ENCODE assay signal across 8 cellular contexts in genomic region chr19:1438035-1438932, GRCh38. TPM values are rescaled to one million over a fixed set of nuclear protein-coding genes. Genes with fewer than 3 reads are reported as not detected.
DNase-seq lines count a peak whose midpoint lies in the region; ATAC-seq, FAIRE-seq and TF ChIP-seq lines count a peak whose summit lies in the region.

RPS15 (plus strand) TSS chr19:1438396; CDS start chr19:1438426, 30 bp downstream.

- in situ Hi-C loops in GM13976 (cut with MboI; ENCODE audit: low sequenced_read_pairs, unreplicated experiment): no loop called here

- intact Hi-C loops in left ventricle myocardium superior (cut with micrococcal nuclease): no loop called here

- peak; percentile 74 for FAIRE-seq in urothelium cell line (lab: Jason Lieb, UNC)

- ATAC-seq in HG02884 (IDR thresholded peaks at IDR 0.05; ENCODE audit: unreplicated experiment) (peak; percentile 79), left ventricle myocardium superior (peak; percentile 92)

- TF ChIP-seq CTCF in GM13976 (IDR thresholded peaks at IDR 0.05; ENCODE audit: borderline replicate concordance, control extremely low read depth, extremely low read depth, insufficient read depth, missing control alignments): peak; percentile 98

- DNase-seq in GM13976 (ENCODE audit: low spot score) (peak; percentile 99), NCI-H187 (lab: John Stamatoyannopoulos, UW) (peak; percentile 86 to 94), T-helper 2 cell (peak; percentile 91 to 96 (median 92)), amygdala (lab: John Stamatoyannopoulos, UW) (peak; percentile 48 to 95 (median 86)), left ventricle myocardium superior (peak; percentile 98), pulmonary artery endothelial cell (ENCODE audit: low read depth, low spot score) (peak; percentile 77), urothelium cell line (ENCODE audit: low spot score) (peak; percentile 88)

RNA-seq across cellular contexts. Expression of gene RPS15, which starts in this region (rescaled TPM):
- total RNA-seq in left ventricle myocardium superior (625 TPM), pulmonary artery endothelial cell (343 and 371 TPM in 2 replicates)

Comparison
In these comparisons a context has a peak if more than half of its experiments do, and no peak if none do; other contexts are left out.
1. Peak in every context shown above with its lines: DNase-seq and ATAC-seq.